ENCODE assay signal across 15 cellular contexts in the genomic region with DNA sequence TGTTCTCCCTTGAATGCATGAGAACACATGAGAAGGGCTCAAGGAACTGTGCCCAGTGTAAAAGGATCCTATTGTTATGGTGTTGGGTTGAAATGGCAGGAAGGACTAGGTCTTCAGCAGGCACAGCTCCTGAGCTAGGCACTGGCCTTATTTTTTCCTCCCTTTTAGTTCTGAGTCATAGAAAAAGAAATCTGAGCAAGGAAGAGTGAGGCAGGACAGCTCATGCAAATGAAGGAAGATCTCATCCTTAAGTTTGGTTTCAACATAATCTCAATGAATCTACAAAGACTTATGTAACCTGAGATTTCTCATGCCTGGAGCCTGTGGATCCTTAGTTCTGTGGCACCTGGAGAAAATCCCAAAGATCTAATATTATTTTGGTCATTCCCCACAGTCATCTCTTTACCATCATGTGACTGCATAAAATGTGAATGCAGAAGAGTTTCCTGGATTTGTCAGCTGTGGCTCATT.
DNase-seq lines count a peak whose midpoint lies in the region; ATAC-seq, FAIRE-seq and TF ChIP-seq lines count a peak whose summit lies in the region.
"Had no signal": no experiment of that assay in that cellular context is flagged by ENCODE, and none has a peak within 500 bp of the region (broad histone marks: within the 10 kb centered on the region; RNA-seq: fewer than 3 reads in every experiment).

No MANE protein-coding gene starts in this region.

- no peak overlapping the region for H3K27ac ChIP-seq in mesenchymal stem cell (ENCODE audit: low read length, poor library complexity, severe bottlenecking)
- H3K27ac ChIP-seq: coronary artery, transverse colon had no signal

- H3K27ac Mint-ChIP-seq in progenitor cell of endocrine pancreas: no peak overlapping the region
- H3K27ac Mint-ChIP-seq: CD4-positive, CD25-positive, alpha-beta regulatory T cell had no signal

- H3K4me2 ChIP-seq in mesenchymal stem cell (ENCODE audit: low read length, poor library complexity, severe bottlenecking): no peak overlapping the region

- H3K4me1 Mint-ChIP-seq in progenitor cell of endocrine pancreas (ENCODE audit: low read depth): peaks cover 2% of the 10 kb centered on the region

- no peaks in the 10 kb centered on the region for H3K4me1 ChIP-seq in mesenchymal stem cell (ENCODE audit: control insufficient read depth, insufficient read depth, low read depth, low read length)
- H3K4me1 ChIP-seq: transverse colon had no signal

- H3K9me3 Mint-ChIP-seq in progenitor cell of endocrine pancreas (ENCODE audit: low read depth): peaks cover 14% of the 10 kb centered on the region

- no peak for TF ChIP-seq CTCF in AG09319 (IDR thresholded peaks at IDR 0.05; ENCODE audit: low read depth, low read length)
- TF ChIP-seq CTCF in bronchial epithelial cell (IDR thresholded peaks at IDR 0.05; ENCODE audit: insufficient read depth, low read length, severe bottlenecking): no peak
- TF ChIP-seq CTCF in D721Med (IDR thresholded peaks at IDR 0.05; ENCODE audit: insufficient read depth, missing control alignments): no peak
- TF ChIP-seq CTCF in progenitor cell of endocrine pancreas (IDR thresholded peaks at IDR 0.05; ENCODE audit: unreplicated experiment): no peak

- no peak overlapping the region for H3K9ac ChIP-seq in mesenchymal stem cell (ENCODE audit: low read length)

- DNase-seq in AG09319 (ENCODE audit: extremely low read depth, low read depth) (peak; percentile 74), HT1080 (ENCODE audit: low read depth) (peak; percentile 88), bronchial epithelial cell (ENCODE audit: low read depth) (peak; percentile 94), mesenchymal stem cell (peak; percentile 41), D721Med (ENCODE audit: insufficient read length, low spot score) (no peak), NCI-H2227 treated with DMSO at 0.1 percent for 48 hours (lab: John Stamatoyannopoulos, UW) (no peak), progenitor cell of endocrine pancreas (ENCODE audit: low spot score, unreplicated experiment) (no peak)
- DNase-seq: activated CD4-positive, alpha-beta T cell treated with anti-CD3 and anti-CD28 coated beads, Interleukin-2, amount 50 U/mL, for 48 hours; activated naive CD4-positive, alpha-beta T cell treated with anti-CD3 and anti-CD28 coated beads, Interleukin-2, amount 50 U/mL, for 16 hours; CD4-positive, CD25-positive, alpha-beta regulatory T cell; mesendoderm; NCI-H1417 treated with DMSO at 0.1 percent for 48 hours; transverse colon had no signal

- peaks cover 8% of the 10 kb centered on the region for H3K9me3 ChIP-seq in mesenchymal stem cell (ENCODE audit: control insufficient read depth, low read length)

- H3K79me1 ChIP-seq in mesenchymal stem cell (replicated peaks; ENCODE audit: low read length, poor library complexity, severe bottlenecking): no peaks in the 10 kb centered on the region

- no peaks in the 10 kb centered on the region for H3K36me3 Mint-ChIP-seq in progenitor cell of endocrine pancreas (ENCODE audit: insufficient read depth)
- H3K36me3 Mint-ChIP-seq: CD4-positive, CD25-positive, alpha-beta regulatory T cell had no signal

- no peak overlapping the region for H3K4ac ChIP-seq in mesenchymal stem cell (ENCODE audit: low read depth in 1 of 2, low read length in 2 of 2)

- no peak overlapping the region for H3K23ac ChIP-seq in mesenchymal stem cell (ENCODE audit: low read length in 2 of 2)

- H2AFZ ChIP-seq in mesenchymal stem cell (ENCODE audit: low read depth, low read length): peak overlapping the region; percentile 43

- ATAC-seq in GM21619 (IDR thresholded peaks at IDR 0.05; ENCODE audit: unreplicated experiment): no peak

- no peak overlapping the region for H3K4me3 ChIP-seq in bronchial epithelial cell (ENCODE audit: low read depth, low read length)
- H3K4me3 ChIP-seq in mesenchymal stem cell (ENCODE audit: insufficient read depth in 1 of 2, low read depth in 1 of 2, low read length in 2 of 2): no peak overlapping the region
- H3K4me3 ChIP-seq: coronary artery, transverse colon had no signal

- no peaks in the 10 kb centered on the region for H3K27me3 ChIP-seq in bronchial epithelial cell (ENCODE audit: control insufficient read depth, insufficient read depth, low read length)
- H3K27me3 ChIP-seq in mesenchymal stem cell (ENCODE audit: control insufficient read depth in 1 of 2, insufficient read depth in 1 of 2, low read length in 2 of 2): no peaks in the 10 kb centered on the region
- H3K27me3 ChIP-seq: transverse colon had no signal

- H2BK5ac ChIP-seq in mesenchymal stem cell (ENCODE audit: low read depth, low read length, poor library complexity, severe bottlenecking): no peak overlapping the region

- no peak overlapping the region for H2BK15ac ChIP-seq in mesenchymal stem cell (ENCODE audit: low read depth, poor library complexity, severe bottlenecking)

- peak; percentile 60 for FAIRE-seq in bronchial epithelial cell (lab: Jason Lieb, UNC)
- no peak for FAIRE-seq in D721Med (lab: Jason Lieb, UNC)

- no peaks in the 10 kb centered on the region for H3K27me3 Mint-ChIP-seq in progenitor cell of endocrine pancreas
- H3K27me3 Mint-ChIP-seq: CD4-positive, CD25-positive, alpha-beta regulatory T cell had no signal

- H4K8ac ChIP-seq in mesenchymal stem cell (ENCODE audit: low read length): no peak overlapping the region

- H4K91ac ChIP-seq in mesenchymal stem cell (ENCODE audit: low read length): no peak overlapping the region

- no peak overlapping the region for H3K18ac ChIP-seq in mesenchymal stem cell (ENCODE audit: low read depth in 1 of 2, low read length in 2 of 2)

- H3K4me3 Mint-ChIP-seq in progenitor cell of endocrine pancreas (ENCODE audit: low read depth): no peak overlapping the region
- H3K4me3 Mint-ChIP-seq: CD4-positive, CD25-positive, alpha-beta regulatory T cell had no signal

- H3K36me3 ChIP-seq in bronchial epithelial cell (ENCODE audit: control insufficient read depth, insufficient read depth, low read length) (no peaks in the 10 kb centered on the region), mesenchymal stem cell (ENCODE audit: control insufficient read depth in 1 of 2, insufficient read depth in 2 of 2, low read depth in 1 of 2, low read length in 2 of 2) (no peaks in the 10 kb centered on the region)
- H3K36me3 ChIP-seq: transverse colon had no signal

- H2BK12ac ChIP-seq in mesenchymal stem cell (ENCODE audit: low read length in 2 of 2): no peak overlapping the region

- no peak overlapping the region for H2BK120ac ChIP-seq in mesenchymal stem cell (ENCODE audit: low read depth, low read length)

- no peak overlapping the region for H3K14ac ChIP-seq in mesenchymal stem cell (ENCODE audit: low read length in 2 of 2)

- no peak overlapping the region for H2AK5ac ChIP-seq in mesenchymal stem cell (ENCODE audit: low read length, severe bottlenecking)

Comparison
In these comparisons a context has a peak if more than half of its experiments do, and no peak if none do; other contexts are left out.
1. DNase-seq: peak in AG09319 (single experiment), HT1080 (single experiment), bronchial epithelial cell (single experiment) and mesenchymal stem cell (single experiment); none in D721Med (single experiment), NCI-H2227 treated with DMSO at 0.1 percent for 48 hours (single experiment) and progenitor cell of endocrine pancreas (single experiment).